ENCODE assay signal across 15 cellular contexts in genomic region chr15:34055868-34056595, GRCh38. TPM values are rescaled to one million over a fixed set of nuclear protein-coding genes. Genes with fewer than 3 reads are reported as not detected.
DNase-seq lines count a peak whose midpoint lies in the region; ATAC-seq and TF ChIP-seq lines count a peak whose summit lies in the region.
"Had no signal": no experiment of that assay in that cellular context is flagged by ENCODE, and none has a peak within 500 bp of the region (broad histone marks: within the 10 kb centered on the region; RNA-seq: fewer than 3 reads in every experiment).

No MANE protein-coding gene starts in this region.

- H3K27me3 ChIP-seq in A673 (replicated peaks; ENCODE audit: insufficient read depth, low read depth, low read length, poor library complexity): no peaks in the 10 kb centered on the region
- H3K27me3 ChIP-seq in left lung: no peaks in the 10 kb centered on the region
- H3K27me3 ChIP-seq: dorsolateral prefrontal cortex had no signal

- no peak for TF ChIP-seq CTCF in A673 (conservative IDR thresholded peaks at IDR 0.05; ENCODE audit: low read depth, low read length)
- no peak for TF ChIP-seq CTCF in left lung (IDR thresholded peaks at IDR 0.05)
- no peak for TF ChIP-seq CTCF in lower leg skin (IDR thresholded peaks at IDR 0.05)

- BruUV-seq in A673 (replicated peaks; lab: Mats Ljungman, UMichigan): no TSS peak

- peaks cover 5% of the 10 kb centered on the region for H3K9me3 ChIP-seq in A673 (ENCODE audit: low read depth, low read length, poor library complexity, severe bottlenecking)
- H3K9me3 ChIP-seq in left lung: peaks cover 0 to 9% of the 10 kb centered on the region in 2 donors

- peak; percentile 6 for DNase-seq in A673 (ENCODE audit: low spot score)
- DNase-seq in HCEC 1CT: peak; percentile 82
- peak; percentile 65 for DNase-seq in cerebellar cortex (ENCODE audit: low spot score)
- no peak for DNase-seq in left lung
- DNase-seq in T-helper 2 cell treated with Interferon-gamma antibody and Interleukin-4, amounts not matched to agents 5 μg/mL and 100 μg/mL, for 36 hours (ENCODE audit: low spot score): no peak
- DNase-seq in lower leg skin (ENCODE audit: low spot score in 2 of 2): no peak
- DNase-seq in activated gamma-delta T cell treated with Interleukin-2 at 50 U/mL for 16 hours: no peak
- DNase-seq: dorsolateral prefrontal cortex; MV-4-11; naive thymus-derived CD8-positive, alpha-beta T cell; NCI-H524 treated with DMSO at 0.1 percent for 48 hours; stimulated activated CD4-positive, alpha-beta T cell treated with anti-CD3 and anti-CD28 coated beads, Interleukin-12 subunit alpha, Interleukin-12 subunit beta, amount 100 ng/mL, for 4 hours had no signal

- H3K4me3 ChIP-seq in A673 (ENCODE audit: low read depth, low read length, poor library complexity, severe bottlenecking): no peak overlapping the region
- no peak overlapping the region for H3K4me3 ChIP-seq in left lung
- no peak overlapping the region for H3K4me3 ChIP-seq in lower leg skin (ENCODE audit: low read depth, poor library complexity, severe bottlenecking)
- H3K4me3 ChIP-seq: dorsolateral prefrontal cortex, SK-N-MC had no signal

- no peak for TF ChIP-seq POLR2A in lower leg skin (IDR thresholded peaks at IDR 0.05)

- WGBS in lower leg skin, 2 donors: 74% methylated on average over 3 of the region's 3 CpGs

- POLR2A ChIA-PET in A673 (lab: Charles Lee; ENCODE audit: low non-redundant PET): no interaction called here

- H3K27ac ChIP-seq in A673 (ENCODE audit: low read depth, low read length, poor library complexity, severe bottlenecking) (no peak overlapping the region), left lung (peak overlapping the region in 1 of 2 donors; percentile 48)
- H3K27ac ChIP-seq: dorsolateral prefrontal cortex, SK-N-MC had no signal

- CTCF ChIA-PET in A673 (lab: Charles Lee): no interaction called here

- H3K36me3 Mint-ChIP-seq in T-helper 2 cell treated with Interferon-gamma antibody and Interleukin-4, amounts not matched to agents 5 μg/mL and 100 μg/mL, for 36 hours (ENCODE audit: low read depth): peaks cover 6% of the 10 kb centered on the region
- H3K36me3 Mint-ChIP-seq: CD14-positive monocyte had no signal

- H3K36me3 ChIP-seq in A673 (ENCODE audit: insufficient read depth, low read length, poor library complexity, severe bottlenecking) (no peaks in the 10 kb centered on the region), left lung (no peaks in the 10 kb centered on the region)

- peaks cover 19% of the 10 kb centered on the region for H3K27me3 Mint-ChIP-seq in T-helper 2 cell treated with Interferon-gamma antibody and Interleukin-4, amounts not matched to agents 5 μg/mL and 100 μg/mL, for 36 hours (ENCODE audit: low read depth)

- no peak overlapping the region for H3K27ac Mint-ChIP-seq in T-helper 2 cell treated with Interferon-gamma antibody and Interleukin-4, amounts not matched to agents 5 μg/mL and 100 μg/mL, for 36 hours

- no peak overlapping the region for H3K4me3 Mint-ChIP-seq in T-helper 2 cell treated with Interferon-gamma antibody and Interleukin-4, amounts not matched to agents 5 μg/mL and 100 μg/mL, for 36 hours
- H3K4me3 Mint-ChIP-seq: CD14-positive monocyte; naive thymus-derived CD8-positive, alpha-beta T cell had no signal

- H3K4me1 ChIP-seq in A673 (ENCODE audit: insufficient read depth, low read length, poor library complexity, severe bottlenecking) (no peaks in the 10 kb centered on the region), left lung (no peaks in the 10 kb centered on the region)

- H3K9me3 Mint-ChIP-seq in T-helper 2 cell treated with Interferon-gamma antibody and Interleukin-4, amounts not matched to agents 5 μg/mL and 100 μg/mL, for 36 hours: peaks cover 17% of the 10 kb centered on the region

- peak; percentile 48 for ATAC-seq in left lung
- ATAC-seq in GM19395 (IDR thresholded peaks at IDR 0.05; ENCODE audit: unreplicated experiment): no peak
- ATAC-seq: naive thymus-derived CD8-positive, alpha-beta T cell had no signal

- no peaks in the 10 kb centered on the region for H3K4me1 Mint-ChIP-seq in T-helper 2 cell treated with Interferon-gamma antibody and Interleukin-4, amounts not matched to agents 5 μg/mL and 100 μg/mL, for 36 hours (ENCODE audit: low read depth)
- H3K4me1 Mint-ChIP-seq: CD14-positive monocyte; naive thymus-derived CD8-positive, alpha-beta T cell had no signal

- intact Hi-C loops in A673 (cut with micrococcal nuclease; ENCODE audit: unreplicated experiment): no loop called here
- intact Hi-C loops in left lung (cut with DNase I): no loop called here
- intact Hi-C loops in lower leg skin (cut with DNase I; ENCODE audit: low total_unique reads): no loop called here

RNA-seq across cellular contexts. Expression of gene AVEN, which starts 17.0 kb away (rescaled TPM):
- total RNA-seq in A673 (2021) (14.2 and 17.0 TPM in 2 replicates), left lung (10 to 100 TPM; 11.3 to 13.6 TPM), lower leg skin (10 to 100 TPM in 3 of 4 donors, 1 to 10 TPM in 1; 9.7 to 17.0 (median 12.9) TPM)

RNA-seq across cellular contexts. Expression of gene EMC7, which starts 45.6 kb away (rescaled TPM):
- 68.7 and 81.2 TPM in 2 replicates for total RNA-seq in A673 (2021)
- total RNA-seq in left lung: 10 to 100 TPM; 76.2 to 87.5 TPM
- 10 to 100 TPM; 28.8 to 51.3 (median 43.1) TPM for total RNA-seq in lower leg skin

RNA-seq across cellular contexts. Expression of gene PGBD4, which starts 45.9 kb away (rescaled TPM):
- total RNA-seq in A673 (2021) (2.6 and 2.7 TPM in 2 replicates), left lung (1 to 10 TPM; 1.1 to 1.8 TPM), lower leg skin (1 to 10 TPM; 1.2 to 1.5 (median 1.4) TPM)

Comparison
In these comparisons a context has a peak if more than half of its experiments do, and no peak if none do; other contexts are left out.
1. DNase-seq: peak in A673 (single experiment), HCEC 1CT (single experiment) and cerebellar cortex (single experiment); none in left lung (0 of 2), T-helper 2 cell treated with Interferon-gamma antibody and Interleukin-4, amounts not matched to agents 5 μg/mL and 100 μg/mL, for 36 hours (single experiment), lower leg skin (0 of 2) and activated gamma-delta T cell treated with Interleukin-2 at 50 U/mL for 16 hours (single experiment).